8 cellular contexts compared by ENCODE assay signal in the genomic region with DNA sequence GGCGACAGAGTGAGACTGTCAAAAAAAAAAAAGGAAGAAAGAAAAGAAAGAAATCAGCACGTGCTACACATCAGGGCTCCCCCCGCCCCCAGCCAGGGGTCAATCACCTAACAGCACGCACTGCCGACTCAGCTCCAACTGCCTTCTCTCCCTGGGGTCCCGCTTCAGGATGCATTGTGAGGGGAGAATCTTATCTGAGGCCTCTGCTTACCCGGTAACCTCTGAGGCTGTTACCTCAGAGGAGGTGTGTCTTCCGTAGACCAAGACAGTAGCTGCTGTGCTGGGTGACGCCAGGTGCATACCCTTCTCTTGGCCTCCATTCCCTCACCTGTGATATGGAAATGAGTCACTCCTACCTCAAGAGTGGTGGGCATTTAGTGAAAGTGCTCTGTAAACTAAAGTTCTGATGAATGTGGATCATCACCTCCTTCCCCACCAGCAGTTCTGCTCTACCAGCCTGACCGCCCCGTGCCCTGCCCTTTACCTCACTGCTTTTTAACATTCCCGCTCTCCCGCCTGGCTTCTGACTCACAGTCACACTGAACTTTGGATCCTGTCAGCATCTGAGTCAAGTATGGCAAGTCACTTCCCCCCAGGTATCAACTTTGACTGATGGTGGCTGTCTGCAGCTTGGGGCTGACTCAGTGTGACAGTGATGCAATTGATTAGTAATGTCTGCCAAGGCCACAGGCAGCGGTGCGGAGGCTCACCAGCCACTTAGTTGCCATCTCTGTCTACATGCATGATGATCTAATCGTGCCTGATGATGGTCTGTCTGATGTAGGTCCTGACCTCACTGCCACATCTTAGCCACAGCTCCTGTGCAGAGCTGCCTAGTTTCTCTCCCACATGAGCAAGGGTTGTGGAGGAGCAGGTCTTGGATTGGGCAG. TPM values are rescaled to one million over a fixed set of nuclear protein-coding genes. Genes with fewer than 3 reads are reported as not detected.
DNase-seq lines count a peak whose midpoint lies in the region; ATAC-seq and TF ChIP-seq lines count a peak whose summit lies in the region.

No MANE protein-coding gene starts in this region.

- H3K9me3 ChIP-seq in CD4-positive, CD25-positive, alpha-beta regulatory T cell (ENCODE audit: control insufficient read depth in 2 of 2, low read length in 2 of 2) = no peaks in the 10 kb centered on the region

- peaks cover 9% of the 10 kb centered on the region for H3K36me3 ChIP-seq in CD4-positive, CD25-positive, alpha-beta regulatory T cell (ENCODE audit: control insufficient read depth, insufficient read depth, low read length)

- peaks cover 5% of the 10 kb centered on the region for H3K27me3 Mint-ChIP-seq in CD4-positive, CD25-positive, alpha-beta regulatory T cell
- H3K27me3 Mint-ChIP-seq in activated naive CD8-positive, alpha-beta T cell treated with anti-CD3 and anti-CD28 coated beads, Interleukin-2, amount 50 U/mL, for 24 hours = no peaks in the 10 kb centered on the region
- H3K27me3 Mint-ChIP-seq in nephron progenitor cell (ENCODE audit: low read depth, poor library complexity) = peaks cover 7% of the 10 kb centered on the region
- no peaks in the 10 kb centered on the region for H3K27me3 Mint-ChIP-seq in naive thymus-derived CD8-positive, alpha-beta T cell

- TF ChIP-seq CTCF in NB4 (IDR thresholded peaks at IDR 0.05; ENCODE audit: low read depth, low read length) (no peak), nephron progenitor cell (IDR thresholded peaks at IDR 0.05) (no peak), GM20000 (IDR thresholded peaks at IDR 0.05; ENCODE audit: extremely low read depth, missing control alignments) (no peak)

- no peaks in the 10 kb centered on the region for H3K36me3 Mint-ChIP-seq in CD4-positive, CD25-positive, alpha-beta regulatory T cell
- peaks cover 2% of the 10 kb centered on the region for H3K36me3 Mint-ChIP-seq in activated naive CD8-positive, alpha-beta T cell treated with anti-CD3 and anti-CD28 coated beads, Interleukin-2, amount 50 U/mL, for 24 hours (ENCODE audit: low read depth)
- H3K36me3 Mint-ChIP-seq in nephron progenitor cell (ENCODE audit: low read depth) = no peaks in the 10 kb centered on the region
- H3K36me3 Mint-ChIP-seq in naive thymus-derived CD8-positive, alpha-beta T cell = peaks cover 0 to 5% (median 0%) of the 10 kb centered on the region in 3 donors

- peak; percentile 9 to 33 for ATAC-seq in CD4-positive, CD25-positive, alpha-beta regulatory T cell (ENCODE audit: low read depth in 2 of 2)
- peak; percentile 85 for ATAC-seq in activated naive CD8-positive, alpha-beta T cell treated with anti-CD3 and anti-CD28 coated beads, Interleukin-2, amount 50 U/mL, for 24 hours
- no peak for ATAC-seq in naive thymus-derived CD8-positive, alpha-beta T cell
- ATAC-seq in GM19463 (IDR thresholded peaks at IDR 0.05; ENCODE audit: unreplicated experiment) = no peak

- no peak overlapping the region for H3K27ac ChIP-seq in CD4-positive, CD25-positive, alpha-beta regulatory T cell (ENCODE audit: insufficient read depth, low read length, poor library complexity, severe bottlenecking)
- no peak overlapping the region for H3K27ac ChIP-seq in substantia nigra (ENCODE audit: low read depth, low read length, poor library complexity, severe bottlenecking)

- H3K4me1 ChIP-seq in CD4-positive, CD25-positive, alpha-beta regulatory T cell (ENCODE audit: control insufficient read depth, insufficient read depth, low read length, poor library complexity, severe bottlenecking) = peaks cover 13% of the 10 kb centered on the region

- no peak overlapping the region for H3K4me3 Mint-ChIP-seq in CD4-positive, CD25-positive, alpha-beta regulatory T cell
- H3K4me3 Mint-ChIP-seq in activated naive CD8-positive, alpha-beta T cell treated with anti-CD3 and anti-CD28 coated beads, Interleukin-2, amount 50 U/mL, for 24 hours = no peak overlapping the region
- H3K4me3 Mint-ChIP-seq in nephron progenitor cell = no peak overlapping the region
- no peak overlapping the region for H3K4me3 Mint-ChIP-seq in naive thymus-derived CD8-positive, alpha-beta T cell

- peak in 1 of 3 donors; percentile 28 for DNase-seq in CD4-positive, CD25-positive, alpha-beta regulatory T cell
- DNase-seq in NB4 (ENCODE audit: low read depth) = peak; percentile 60
- DNase-seq in activated naive CD8-positive, alpha-beta T cell treated with anti-CD3 and anti-CD28 coated beads, Interleukin-2, amount 50 U/mL, for 24 hours = peak; percentile 52
- DNase-seq in nephron progenitor cell = no peak
- DNase-seq in naive thymus-derived CD8-positive, alpha-beta T cell = no peak
- no peak for DNase-seq in substantia nigra (lab: John Stamatoyannopoulos, UW)
- DNase-seq in GM20000 (ENCODE audit: low spot score) = no peak

- H3K27me3 ChIP-seq in CD4-positive, CD25-positive, alpha-beta regulatory T cell (ENCODE audit: control insufficient read depth, insufficient read depth, low read length) = no peaks in the 10 kb centered on the region

- no peak for TF ChIP-seq POLR2A in NB4 (IDR thresholded peaks at IDR 0.05; ENCODE audit: extremely low read depth, insufficient read length)

- peak overlapping the region in 1 of 3 donors; percentile 62 for H3K27ac Mint-ChIP-seq in CD4-positive, CD25-positive, alpha-beta regulatory T cell
- no peak overlapping the region for H3K27ac Mint-ChIP-seq in activated naive CD8-positive, alpha-beta T cell treated with anti-CD3 and anti-CD28 coated beads, Interleukin-2, amount 50 U/mL, for 24 hours
- H3K27ac Mint-ChIP-seq in nephron progenitor cell = peak overlapping the region; percentile 73
- H3K27ac Mint-ChIP-seq in naive thymus-derived CD8-positive, alpha-beta T cell = peak overlapping the region in 5 of 10 donors; percentile 59 to 89 (median 78)

- H3K9me3 Mint-ChIP-seq in CD4-positive, CD25-positive, alpha-beta regulatory T cell = peaks cover 0 to 1% (median 0%) of the 10 kb centered on the region in 7 donors
- H3K9me3 Mint-ChIP-seq in activated naive CD8-positive, alpha-beta T cell treated with anti-CD3 and anti-CD28 coated beads, Interleukin-2, amount 50 U/mL, for 24 hours = peaks cover 6% of the 10 kb centered on the region
- H3K9me3 Mint-ChIP-seq in nephron progenitor cell = no peaks in the 10 kb centered on the region
- no peaks in the 10 kb centered on the region for H3K9me3 Mint-ChIP-seq in naive thymus-derived CD8-positive, alpha-beta T cell

- POLR2A ChIA-PET in naive thymus-derived CD8-positive, alpha-beta T cell (lab: Charles Lee) = interaction anchor here (1.2 to 1.7 kb wide), 3 partner anchors 19 to 150 kb away, joined by 3 to 10 read pairs (median 4); a partner anchor contains a TSS

- peaks cover 0 to 26% (median 10%) of the 10 kb centered on the region in 4 donors for H3K4me1 Mint-ChIP-seq in CD4-positive, CD25-positive, alpha-beta regulatory T cell
- H3K4me1 Mint-ChIP-seq in activated naive CD8-positive, alpha-beta T cell treated with anti-CD3 and anti-CD28 coated beads, Interleukin-2, amount 50 U/mL, for 24 hours = peaks cover 28% of the 10 kb centered on the region
- H3K4me1 Mint-ChIP-seq in nephron progenitor cell = peaks cover 23% of the 10 kb centered on the region
- peaks cover 6 to 29% (median 19%) of the 10 kb centered on the region in 4 donors for H3K4me1 Mint-ChIP-seq in naive thymus-derived CD8-positive, alpha-beta T cell

- no peak overlapping the region for H3K4me3 ChIP-seq in CD4-positive, CD25-positive, alpha-beta regulatory T cell (ENCODE audit: low read depth, low read length)
- H3K4me3 ChIP-seq in NB4 (ENCODE audit: low read depth, low read length) = no peak overlapping the region

RNA-seq across cellular contexts. Expression of a gene that starts 20.1 kb away (rescaled TPM):
- 180 TPM for total RNA-seq in CD4-positive, CD25-positive, alpha-beta regulatory T cell
- polyA plus RNA-seq in CD4-positive, CD25-positive, alpha-beta regulatory T cell = 10 to 100 TPM; 63.5 to 85.6 (median 73.6) TPM
- 100 to 1,000 TPM; 100 to 108 TPM for total RNA-seq in naive thymus-derived CD8-positive, alpha-beta T cell
- polyA plus RNA-seq in naive thymus-derived CD8-positive, alpha-beta T cell = 100 to 1,000 TPM in 1 of 3 donors, 10 to 100 TPM in 2; 41.7 to 101 (median 55.2) TPM

RNA-seq across cellular contexts. Expression of a gene that starts 51.5 kb away (rescaled TPM):
- total RNA-seq in CD4-positive, CD25-positive, alpha-beta regulatory T cell = not detected
- polyA plus RNA-seq in CD4-positive, CD25-positive, alpha-beta regulatory T cell = under 1 TPM in 1 of 4 donors, not detected in 3; 0.18 TPM
- total RNA-seq in naive thymus-derived CD8-positive, alpha-beta T cell = under 1 TPM in 1 of 2 experiments, not detected in 1; 0.39 TPM
- under 1 TPM in 1 of 3 donors, not detected in 2; 0.16 TPM for polyA plus RNA-seq in naive thymus-derived CD8-positive, alpha-beta T cell

Comparison
In these comparisons a context has a peak if more than half of its experiments do, and no peak if none do; other contexts are left out.
1. ATAC-seq: peak in CD4-positive, CD25-positive, alpha-beta regulatory T cell (2 of 2) and activated naive CD8-positive, alpha-beta T cell treated with anti-CD3 and anti-CD28 coated beads, Interleukin-2, amount 50 U/mL, for 24 hours (single experiment); none in naive thymus-derived CD8-positive, alpha-beta T cell (0 of 2) and GM19463 (single experiment).
2. DNase-seq: peak in NB4 (single experiment) and activated naive CD8-positive, alpha-beta T cell treated with anti-CD3 and anti-CD28 coated beads, Interleukin-2, amount 50 U/mL, for 24 hours (single experiment); none in nephron progenitor cell (single experiment), naive thymus-derived CD8-positive, alpha-beta T cell (0 of 10), substantia nigra (0 of 49) and GM20000 (single experiment).